In genomic region chr19:1065606-1066109, GRCh38 we compare ENCODE assay signal across 8 cellular contexts. TPM values are rescaled to one million over a fixed set of nuclear protein-coding genes. Genes with fewer than 3 reads are reported as not detected.
DNase-seq lines count a peak whose midpoint lies in the region; ATAC-seq lines count a peak whose summit lies in the region.

No MANE protein-coding gene starts in this region.

- peaks cover 19 to 26% (median 24%) of the 10 kb centered on the region in 11 experiments for H3K36me3 ChIP-seq in BLaER1 treated with 17β-estradiol and CSF1 and Interleukin-3, amounts not matched to agents 10 nM and 100 nM
- H3K36me3 ChIP-seq in mesendoderm (ENCODE audit: control insufficient read depth, insufficient read depth, low read length), result no peaks in the 10 kb centered on the region

- no CpG with 5 or more reads among the region's 17 CpGs for WGBS in mesendoderm (ENCODE audit: extremely low coverage, insufficient coverage, low lambda C conversion rate)

- peak overlapping the region in 1 of 10 experiments; percentile 4; a peak in 1 of 20 replicates for H3K4me3 ChIP-seq in BLaER1 treated with 17β-estradiol and CSF1 and Interleukin-3, amounts not matched to agents 10 nM and 100 nM
- H3K4me3 ChIP-seq in mesendoderm (ENCODE audit: low read length), result no peak overlapping the region

- H3K4me3 Mint-ChIP-seq in activated naive CD8-positive, alpha-beta T cell treated with anti-CD3 and anti-CD28 coated beads for 36 hours, result peak overlapping the region; percentile 22

- no peak overlapping the region for H2BK15ac ChIP-seq in mesendoderm (replicated peaks; ENCODE audit: low read depth)

- ATAC-seq in HG03521 (IDR thresholded peaks at IDR 0.05; ENCODE audit: unreplicated experiment), result no peak
- ATAC-seq in HG03432 (IDR thresholded peaks at IDR 0.05; ENCODE audit: unreplicated experiment), result no peak
- no peak for ATAC-seq in HG03439 (IDR thresholded peaks at IDR 0.05; ENCODE audit: unreplicated experiment)

- H3K9me3 ChIP-seq in BLaER1 treated with 17β-estradiol and CSF1 and Interleukin-3, amounts not matched to agents 10 nM and 100 nM (replicated peaks in 1 of 11), result 0 out of 22 replicates have a peak, but pooled peaks cover 0 to 5% (median 0%) of the 10 kb centered on the region in 11 experiments

- H3K27me3 ChIP-seq in BLaER1 treated with 17β-estradiol and CSF1 and Interleukin-3, amounts not matched to agents 10 nM and 100 nM, result 0 out of 22 replicates have a peak, but pooled peaks cover 0 to 4% (median 0%) of the 10 kb centered on the region in 11 experiments
- peaks cover under 1% of the 10 kb centered on the region for H3K27me3 ChIP-seq in mesendoderm (ENCODE audit: insufficient read depth, low read length, poor library complexity)

- H3K4ac ChIP-seq in mesendoderm (ENCODE audit: low read depth, low read length), result no peak overlapping the region

- no peaks in the 10 kb centered on the region for H3K79me2 ChIP-seq in mesendoderm (ENCODE audit: control insufficient read depth, insufficient read depth, low read length)

- peaks cover 2 to 25% (median 15%) of the 10 kb centered on the region in 11 experiments; a peak in 21 of 22 replicates for H4K20me1 ChIP-seq in BLaER1 treated with 17β-estradiol and CSF1 and Interleukin-3, amounts not matched to agents 10 nM and 100 nM

- H3K18ac ChIP-seq in mesendoderm (ENCODE audit: low read length), result no peak overlapping the region

- no peak overlapping the region for H2AK5ac ChIP-seq in mesendoderm (ENCODE audit: low read length)

- peaks cover 2% of the 10 kb centered on the region for H3K9me3 Mint-ChIP-seq in activated naive CD8-positive, alpha-beta T cell treated with anti-CD3 and anti-CD28 coated beads for 36 hours

- no peak overlapping the region for H3K23ac ChIP-seq in mesendoderm (ENCODE audit: low read length)

- H3K4me1 ChIP-seq in BLaER1 treated with 17β-estradiol and CSF1 and Interleukin-3, amounts not matched to agents 10 nM and 100 nM, result peaks cover 46 to 65% (median 58%) of the 10 kb centered on the region in 10 experiments
- H3K4me1 ChIP-seq in mesendoderm (ENCODE audit: control insufficient read depth, low read depth, low read length), result peaks cover 4% of the 10 kb centered on the region

- H4K8ac ChIP-seq in mesendoderm (ENCODE audit: low read depth, low read length), result no peak overlapping the region

- H3K79me1 ChIP-seq in mesendoderm (ENCODE audit: low read length), result no peaks in the 10 kb centered on the region

- no peaks in the 10 kb centered on the region for H3K27me3 Mint-ChIP-seq in activated naive CD8-positive, alpha-beta T cell treated with anti-CD3 and anti-CD28 coated beads for 36 hours

- no peak overlapping the region for H3K27ac Mint-ChIP-seq in activated naive CD8-positive, alpha-beta T cell treated with anti-CD3 and anti-CD28 coated beads for 36 hours

- H3K27ac ChIP-seq in BLaER1 treated with 17β-estradiol and CSF1 and Interleukin-3, amounts not matched to agents 10 nM and 100 nM, result peak overlapping the region in 3 of 11 experiments; percentile 4 to 99 (median 11); a peak in 3 of 22 replicates
- H3K27ac ChIP-seq in mesendoderm (ENCODE audit: low read depth, low read length), result no peak overlapping the region
- no peak overlapping the region for H3K27ac ChIP-seq in caudate nucleus (ENCODE audit: low read depth, low read length)

- no peak overlapping the region for H2BK120ac ChIP-seq in mesendoderm (ENCODE audit: low read depth, low read length)

- peaks cover 29% of the 10 kb centered on the region for H3K36me3 Mint-ChIP-seq in activated naive CD8-positive, alpha-beta T cell treated with anti-CD3 and anti-CD28 coated beads for 36 hours

- H2BK5ac ChIP-seq in mesendoderm (ENCODE audit: low read length), result no peak overlapping the region

- H3K4me1 Mint-ChIP-seq in activated naive CD8-positive, alpha-beta T cell treated with anti-CD3 and anti-CD28 coated beads for 36 hours, result peaks cover 24% of the 10 kb centered on the region

- peak overlapping the region; percentile 77 to 100 (median 95); a peak in 21 of 22 replicates for H3K4me2 ChIP-seq in BLaER1 treated with 17β-estradiol and CSF1 and Interleukin-3, amounts not matched to agents 10 nM and 100 nM
- H3K4me2 ChIP-seq in mesendoderm (ENCODE audit: low read length), result no peak overlapping the region

- peak overlapping the region; percentile 8 for H3K56ac ChIP-seq in mesendoderm (ENCODE audit: low read length)

- peak overlapping the region in 7 of 11 experiments; percentile 33 to 99 (median 52); a peak in 5 of 22 replicates for H3K9ac ChIP-seq in BLaER1 treated with 17β-estradiol and CSF1 and Interleukin-3, amounts not matched to agents 10 nM and 100 nM
- peak overlapping the region; percentile 1 for H3K9ac ChIP-seq in mesendoderm (ENCODE audit: low read length)

- DNase-seq in HK-2 (ENCODE audit: unreplicated experiment) (peak; percentile 78), mesendoderm (peak; percentile 79), caudate nucleus (lab: John Stamatoyannopoulos, UW) (no peak)
- no peak for DNase-seq in activated naive CD8-positive, alpha-beta T cell treated with anti-CD3 and anti-CD28 coated beads for 36 hours

- no peak overlapping the region for H4K5ac ChIP-seq in mesendoderm (ENCODE audit: low read length)

RNA-seq across cellular contexts. Expression of gene ARHGAP45, which starts 1.3 kb away (rescaled TPM):
- 100 to 1,000 TPM; 113 to 122 TPM for total RNA-seq in activated naive CD8-positive, alpha-beta T cell treated with anti-CD3 and anti-CD28 coated beads for 36 hours
- 7.9 TPM for polyA plus RNA-seq in mesendoderm (2013, experiment 1 of 2)
- 8.0 TPM for polyA plus RNA-seq in mesendoderm (2013, experiment 2 of 2)

RNA-seq across cellular contexts. Expression of gene ABCA7, which starts 25.8 kb away (rescaled TPM):
- total RNA-seq in activated naive CD8-positive, alpha-beta T cell treated with anti-CD3 and anti-CD28 coated beads for 36 hours, result 10 to 100 TPM in 1 of 2 experiments, 1 to 10 TPM in 1; 9.8 to 11.2 TPM
- polyA plus RNA-seq in mesendoderm (2013, experiment 1 of 2), result 3.9 TPM
- 4.4 TPM for polyA plus RNA-seq in mesendoderm (2013, experiment 2 of 2)

RNA-seq across cellular contexts. Expression of gene POLR2E, which starts 29.5 kb away (rescaled TPM):
- 100 to 1,000 TPM; 290 to 291 TPM for total RNA-seq in activated naive CD8-positive, alpha-beta T cell treated with anti-CD3 and anti-CD28 coated beads for 36 hours
- 206 TPM for polyA plus RNA-seq in mesendoderm (2013, experiment 1 of 2)
- polyA plus RNA-seq in mesendoderm (2013, experiment 2 of 2), result 211 TPM

RNA-seq across cellular contexts. Expression of gene GPX4, which starts 38.1 kb away (rescaled TPM):
- total RNA-seq in activated naive CD8-positive, alpha-beta T cell treated with anti-CD3 and anti-CD28 coated beads for 36 hours, result 100 to 1,000 TPM; 225 to 231 TPM
- polyA plus RNA-seq in mesendoderm (2013, experiment 1 of 2), result 395 TPM
- 398 TPM for polyA plus RNA-seq in mesendoderm (2013, experiment 2 of 2)

RNA-seq across cellular contexts. Expression of gene CNN2, which starts 39.2 kb away (rescaled TPM):
- total RNA-seq in activated naive CD8-positive, alpha-beta T cell treated with anti-CD3 and anti-CD28 coated beads for 36 hours, result 10 to 100 TPM; 76.0 to 80.5 TPM
- polyA plus RNA-seq in mesendoderm (2013, experiment 1 of 2), result 595 TPM
- polyA plus RNA-seq in mesendoderm (2013, experiment 2 of 2), result 606 TPM

Comparison
In these comparisons a context has a peak if more than half of its experiments do, and no peak if none do; other contexts are left out.
1. DNase-seq: peak in HK-2 (single experiment) and mesendoderm (single experiment); none in activated naive CD8-positive, alpha-beta T cell treated with anti-CD3 and anti-CD28 coated beads for 36 hours (single experiment) and caudate nucleus (0 of 61).